Comparison of ENCODE assay signal across 18 cellular contexts in genomic region chr12:107368586-107368985, GRCh38.
DNase-seq lines count a peak whose midpoint lies in the region; ATAC-seq lines count a peak whose summit lies in the region.
"Had no signal": no experiment of that assay in that cellular context is flagged by ENCODE, and none has a peak within 500 bp of the region (broad histone marks: within the 10 kb centered on the region; RNA-seq: fewer than 3 reads in every experiment).

No MANE protein-coding gene starts in this region.

- H3K4me1 Mint-ChIP-seq in immature natural killer cell = peaks cover 47 to 52% of the 10 kb centered on the region in 2 donors

- H3K36me3 Mint-ChIP-seq in immature natural killer cell = no peaks in the 10 kb centered on the region

- no peak overlapping the region for H3K4me3 ChIP-seq in right cardiac atrium (ENCODE audit: low read length)
- H3K4me3 ChIP-seq: breast epithelium, GM12878, upper lobe of left lung had no signal

- no peaks in the 10 kb centered on the region for H3K27me3 ChIP-seq in right cardiac atrium (ENCODE audit: control insufficient read depth, insufficient read depth)
- H3K27me3 ChIP-seq: breast epithelium, upper lobe of left lung had no signal

- H3K9me3 ChIP-seq in right cardiac atrium (ENCODE audit: control insufficient read depth, low read length) = no peaks in the 10 kb centered on the region
- H3K9me3 ChIP-seq: breast epithelium, upper lobe of left lung had no signal

- H3K4me1 ChIP-seq in right cardiac atrium (ENCODE audit: control insufficient read depth, insufficient read depth, low read length) = no peaks in the 10 kb centered on the region

- peak overlapping the region; percentile 56 to 83 (median 79) for H3K4me3 Mint-ChIP-seq in immature natural killer cell

- intact Hi-C loops in cardiac septum (cut with DNase I) (no loop called here), right cardiac atrium (cut with DNase I) (no loop called here)

- peaks cover 2 to 10% (median 7%) of the 10 kb centered on the region in 3 donors for H3K27me3 Mint-ChIP-seq in immature natural killer cell (ENCODE audit: low read depth in 3 of 3)

- ATAC-seq in right cardiac atrium = no peak
- no peak for ATAC-seq in GM21717 (IDR thresholded peaks at IDR 0.05; ENCODE audit: unreplicated experiment)
- no peak for ATAC-seq in HG02642 (IDR thresholded peaks at IDR 0.05; ENCODE audit: poor library complexity, unreplicated experiment)
- no peak for ATAC-seq in GM18858 (IDR thresholded peaks at IDR 0.05; ENCODE audit: unreplicated experiment)
- ATAC-seq: GM12878 had no signal

- no peak overlapping the region for H3K27ac ChIP-seq in right cardiac atrium (ENCODE audit: low read length)
- H3K27ac ChIP-seq: breast epithelium, upper lobe of left lung, WERI-Rb-1 had no signal

- H3K27ac Mint-ChIP-seq in immature natural killer cell = peak overlapping the region; percentile 51 to 82 (median 78)

- 84% methylated on average over 5 of the region's 5 CpGs for WGBS in right cardiac atrium

- no peaks in the 10 kb centered on the region for H3K9me3 Mint-ChIP-seq in immature natural killer cell

- DNase-seq in cardiac septum (ENCODE audit: low spot score) (peak; percentile 58), right cardiac atrium (no peak), immature natural killer cell (peak in 1 of 3 donors; percentile 11), hippocampal formation (lab: John Stamatoyannopoulos, UW) (no peak)
- peak; percentile 57 to 59 for DNase-seq in activated T-cell treated with anti-CD3 and anti-CD28 coated beads, Interleukin-2, amount 50 U/mL, for 48 hours
- DNase-seq: activated gamma-delta T cell; effector CD4-positive, alpha-beta T cell; H7; MV-4-11; retina; SW 1271; upper lobe of left lung; WERI-Rb-1 had no signal

Comparison
In these comparisons a context has a peak if more than half of its experiments do, and no peak if none do; other contexts are left out.
1. DNase-seq: peak in cardiac septum (single experiment) and activated T-cell treated with anti-CD3 and anti-CD28 coated beads, Interleukin-2, amount 50 U/mL, for 48 hours (2 of 2); none in right cardiac atrium (0 of 3) and hippocampal formation (0 of 2).